30 cellular contexts compared by ENCODE assay signal in the genomic region with DNA sequence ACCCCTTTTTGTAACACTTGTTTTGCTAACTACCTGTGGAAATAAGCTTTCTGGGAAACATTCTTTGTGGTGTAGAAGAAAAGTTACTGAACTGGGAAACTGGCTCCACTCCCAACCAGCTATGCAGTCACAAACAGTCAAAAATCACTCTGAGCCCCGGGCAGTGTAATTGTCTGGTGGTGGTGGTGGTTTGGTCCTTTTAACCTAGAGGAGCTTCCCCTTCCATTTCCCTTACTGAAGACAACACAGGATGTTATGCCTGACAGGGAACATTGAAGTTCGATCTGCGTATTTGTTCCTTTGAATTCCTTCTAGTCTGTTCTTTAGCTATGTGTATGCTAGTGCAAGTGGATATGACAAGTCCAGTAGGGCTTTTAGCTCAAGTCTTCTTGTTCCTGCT.
"Had no signal": no experiment of that assay in that cellular context is flagged by ENCODE, and none has a peak within 500 bp of the region (broad histone marks: within the 10 kb centered on the region; RNA-seq: fewer than 3 reads in every experiment).

No MANE protein-coding gene starts in this region.

- H3K4me1 ChIP-seq: ascending aorta had no signal

- H3K4me3 ChIP-seq: ascending aorta, MG63, SK-N-MC had no signal

- H3K27me3 ChIP-seq: ascending aorta had no signal

- H3K27ac Mint-ChIP-seq: activated CD8-positive, alpha-beta T cell treated with anti-CD3 and anti-CD28 coated beads for 36 hours; activated naive CD4-positive, alpha-beta T cell treated with anti-CD3 and anti-CD28 coated beads, Interleukin-2, amount 50 U/mL, for 24 hours; activated T-helper 1 cell treated with anti-CD3 and anti-CD28 coated beads, Interleukin-12 subunit alpha, Interleukin-12 subunit beta, Interleukin-2, Interleukin-4 antibody, amounts not matched to agents 30 ng/mL and 10 ng/mL and 1 ng/mL, durations not matched to agents 14 hours and 24 hours and 36 hours; brain; T-cell had no signal

- H3K36me3 Mint-ChIP-seq: activated naive CD4-positive, alpha-beta T cell treated with anti-CD3 and anti-CD28 coated beads, Interleukin-2, amount 50 U/mL, for 24 hours; brain; T-cell had no signal

- H3K9me3 ChIP-seq: ascending aorta, MG63 had no signal

- H3K4me3 Mint-ChIP-seq: activated CD8-positive, alpha-beta T cell treated with anti-CD3 and anti-CD28 coated beads for 36 hours; activated naive CD4-positive, alpha-beta T cell treated with anti-CD3 and anti-CD28 coated beads, Interleukin-2, amount 50 U/mL, for 24 hours; activated T-helper 1 cell treated with anti-CD3 and anti-CD28 coated beads, Interleukin-12 subunit alpha, Interleukin-12 subunit beta, Interleukin-2, Interleukin-4 antibody, amounts not matched to agents 30 ng/mL and 10 ng/mL and 1 ng/mL, durations not matched to agents 14 hours and 24 hours and 36 hours; brain; T-cell had no signal

- H3K36me3 ChIP-seq: ascending aorta, MG63 had no signal

- H3K27ac ChIP-seq: ascending aorta, SK-N-MC, VCaP had no signal

- H3K4me1 Mint-ChIP-seq: activated naive CD4-positive, alpha-beta T cell treated with anti-CD3 and anti-CD28 coated beads, Interleukin-2, amount 50 U/mL, for 24 hours; brain; T-cell had no signal

- FAIRE-seq: colon had no signal

- ATAC-seq: activated CD8-positive, alpha-beta T cell treated with anti-CD3 and anti-CD28 coated beads for 36 hours; Right ventricle myocardium inferior; T-cell had no signal

- DNase-seq: activated CD4-positive, alpha-beta T cell treated with anti-CD3 and anti-CD28 coated beads for 4 hours; activated CD8-positive, alpha-beta memory T cell treated with anti-CD3 and anti-CD28 coated beads, Interleukin-2, amount 50 U/mL, for 48 hours; activated CD8-positive, alpha-beta T cell treated with anti-CD3 and anti-CD28 coated beads for 36 hours; activated effector memory CD4-positive, alpha-beta T cell treated with Interleukin-2 at 50 U/mL for 16 hours; activated naive CD4-positive, alpha-beta T cell; activated T-cell treated with anti-CD3 and anti-CD28 coated beads, Interleukin-2, amount 50 U/mL, for 1 hour; amniotic stem cell; cerebellar nuclear complex; MG63; MV-4-11; NCI-H1092 treated with DMSO at 0.1 percent for 48 hours; NCI-H1417 treated with DMSO at 0.1 percent for 48 hours; NCI-H1694; NCI-H2029; NCI-H2107; NCI-H2171 treated with DMSO at 0.1 percent for 48 hours; NCI-H226; NCI-H82; RPMI8226; T-cell; T-helper 2 cell; T1000 had no signal

- H3K9me3 Mint-ChIP-seq: activated CD8-positive, alpha-beta T cell treated with anti-CD3 and anti-CD28 coated beads for 36 hours; activated naive CD4-positive, alpha-beta T cell treated with anti-CD3 and anti-CD28 coated beads, Interleukin-2, amount 50 U/mL, for 24 hours; activated T-helper 1 cell treated with anti-CD3 and anti-CD28 coated beads, Interleukin-12 subunit alpha, Interleukin-12 subunit beta, Interleukin-2, Interleukin-4 antibody, amounts not matched to agents 30 ng/mL and 10 ng/mL and 1 ng/mL, durations not matched to agents 14 hours and 24 hours and 36 hours; brain; T-cell had no signal
